ENCODE assay signal across 2 cellular contexts in the genomic region with DNA sequence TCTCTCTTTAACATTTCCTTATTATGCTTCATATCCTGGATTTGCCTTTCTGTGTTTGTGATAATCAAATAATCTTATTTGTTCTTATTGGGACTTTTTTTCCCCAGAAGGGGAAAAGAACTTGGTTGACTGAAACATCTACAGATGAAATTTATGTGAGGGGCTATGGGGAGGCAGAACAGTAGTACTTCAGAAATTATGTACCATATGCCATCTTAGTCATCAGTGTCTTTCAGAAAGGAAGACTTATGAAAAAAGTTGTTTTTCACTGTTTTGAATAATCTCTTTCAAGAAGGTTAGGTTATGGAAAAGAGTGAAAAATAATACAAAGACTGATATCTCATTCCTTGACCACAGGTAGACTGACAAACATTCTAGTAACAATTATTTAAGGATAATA.
TF ChIP-seq lines count a peak whose summit lies in the region.

No MANE protein-coding gene starts in this region.

TF ChIP-seq in A549, 52 proteins besides CTCF, POLR2A, EP300 and RAD21:
- TF ChIP-seq KDM1A (IDR thresholded peaks at IDR 0.05; ENCODE audit: low read depth) (no peak), PHF8 (IDR thresholded peaks at IDR 0.05; ENCODE audit: borderline replicate concordance, low read depth) (0 out of 2 replicates have a peak, but pooled peaks have one; percentile 2)

TF ChIP-seq in SK-N-SH, 30 proteins besides CTCF, POLR2A, EP300 and RAD21:
- TF ChIP-seq MAX (IDR thresholded peaks at IDR 0.05; ENCODE audit: low read depth) (no peak), GABPA (IDR thresholded peaks at IDR 0.05; ENCODE audit: low read depth) (no peak), RCOR1 (IDR thresholded peaks at IDR 0.05; ENCODE audit: low read length) (no peak), PBX3 (IDR thresholded peaks at IDR 0.05) (no peak), FOSL2 (IDR thresholded peaks at IDR 0.05; ENCODE audit: borderline replicate concordance, low read depth) (no peak), NRF1 (IDR thresholded peaks at IDR 0.05; ENCODE audit: low read depth, low read length) (no peak), EZH2phosphoT487 (IDR thresholded peaks at IDR 0.05; ENCODE audit: borderline replicate concordance, low read depth) (no peak), TAF1 (IDR thresholded peaks at IDR 0.05; ENCODE audit: borderline replicate concordance, low read depth, low read length) (no peak), SMC3 (IDR thresholded peaks at IDR 0.05; ENCODE audit: low read depth, low read length) (no peak), MEF2A (IDR thresholded peaks at IDR 0.05; ENCODE audit: borderline replicate concordance, low read depth) (no peak), NFIC (IDR thresholded peaks at IDR 0.05; ENCODE audit: borderline replicate concordance) (no peak), FOXJ3 (CRISPR knock-in tag; IDR thresholded peaks at IDR 0.05) (no peak), MXI1 (IDR thresholded peaks at IDR 0.05; ENCODE audit: low read depth, low read length) (no peak)
- TF ChIP-seq, protein P1, sequence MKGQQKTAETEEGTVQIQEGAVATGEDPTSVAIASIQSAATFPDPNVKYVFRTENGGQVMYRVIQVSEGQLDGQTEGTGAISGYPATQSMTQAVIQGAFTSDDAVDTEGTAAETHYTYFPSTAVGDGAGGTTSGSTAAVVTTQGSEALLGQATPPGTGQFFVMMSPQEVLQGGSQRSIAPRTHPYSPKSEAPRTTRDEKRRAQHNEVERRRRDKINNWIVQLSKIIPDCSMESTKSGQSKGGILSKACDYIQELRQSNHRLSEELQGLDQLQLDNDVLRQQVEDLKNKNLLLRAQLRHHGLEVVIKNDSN (IDR thresholded peaks at IDR 0.05; ENCODE audit: borderline replicate concordance, low read depth): no peak
